Comparison of ENCODE assay signal across 2 cellular contexts in genomic region chr5:135426102-135427082, GRCh38.
TF ChIP-seq lines count a peak whose summit lies in the region.

No MANE protein-coding gene starts in this region.

TF ChIP-seq in Ishikawa, 13 proteins besides CTCF, POLR2A, EP300 and RAD21:
- TF ChIP-seq ZBTB7A (IDR thresholded peaks at IDR 0.05; ENCODE audit: low read depth) (no peak), TEAD4 (IDR thresholded peaks at IDR 0.05) (no peak), REST (IDR thresholded peaks at IDR 0.05; ENCODE audit: low read depth) (no peak), TCF12 (IDR thresholded peaks at IDR 0.05; ENCODE audit: low read depth) (no peak), USF1 (IDR thresholded peaks at IDR 0.05) (no peak), MAX (IDR thresholded peaks at IDR 0.05) (no peak)

TF ChIP-seq in H1, 55 proteins besides CTCF, POLR2A, EP300 and RAD21:
- no peak for TF ChIP-seq JUN (IDR thresholded peaks at IDR 0.05; ENCODE audit: low read depth, low read length)
- no peak for TF ChIP-seq SP2 (IDR thresholded peaks at IDR 0.05; ENCODE audit: low read length)
- TF ChIP-seq RFX5 (IDR thresholded peaks at IDR 0.05; ENCODE audit: borderline replicate concordance, low read depth, low read length), result no peak
- TF ChIP-seq GABPA (IDR thresholded peaks at IDR 0.05; ENCODE audit: borderline replicate concordance, insufficient read depth, low read length), result no peak
- no peak for TF ChIP-seq TCF12 (IDR thresholded peaks at IDR 0.05; ENCODE audit: low read depth, low read length)
- TF ChIP-seq RBBP5 (IDR thresholded peaks at IDR 0.05; ENCODE audit: borderline replicate concordance, low read depth, low read length), result no peak
- no peak for TF ChIP-seq PHF8 (conservative IDR thresholded peaks at IDR 0.05; ENCODE audit: low read depth, low read length)
